1 cellular context compared by ENCODE assay signal in the genomic region with DNA sequence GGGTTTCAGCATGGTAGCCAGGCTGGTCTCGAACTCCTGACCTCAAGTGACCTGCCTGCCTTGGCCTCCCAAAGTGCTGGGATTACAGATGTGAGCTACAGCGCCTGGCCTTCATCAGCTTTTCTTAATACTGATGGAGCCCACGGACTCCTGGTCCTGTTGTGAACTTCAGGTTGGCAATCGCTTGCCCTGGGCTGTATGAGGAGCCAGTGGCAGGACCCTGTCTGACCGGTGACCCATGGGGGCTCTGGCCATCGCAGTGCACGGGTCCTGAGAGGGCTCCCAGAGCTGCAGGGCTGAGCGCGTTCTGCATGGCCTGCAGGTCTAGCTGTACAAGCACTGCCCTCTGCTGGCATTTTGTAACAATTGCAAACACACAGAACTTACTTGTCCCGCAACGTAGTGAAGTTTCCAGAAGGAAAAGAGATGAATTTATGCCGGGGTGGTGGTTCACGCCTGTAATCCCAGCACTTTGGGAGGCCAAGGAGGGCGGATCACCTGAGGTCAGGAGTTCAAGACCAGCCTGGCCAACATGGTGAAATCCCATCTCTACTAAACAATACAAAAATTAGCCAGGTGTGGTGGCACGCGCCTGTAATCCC.
TF ChIP-seq lines count a peak whose summit lies in the region.

No MANE protein-coding gene starts in this region.

TF ChIP-seq in IMR-90, 13 proteins besides CTCF, POLR2A, EP300 and RAD21:
- TF ChIP-seq SMC3 (IDR thresholded peaks at IDR 0.05; ENCODE audit: low read depth, low read length): peak; percentile 76
